28 cellular contexts compared by ENCODE assay signal in the genomic region with DNA sequence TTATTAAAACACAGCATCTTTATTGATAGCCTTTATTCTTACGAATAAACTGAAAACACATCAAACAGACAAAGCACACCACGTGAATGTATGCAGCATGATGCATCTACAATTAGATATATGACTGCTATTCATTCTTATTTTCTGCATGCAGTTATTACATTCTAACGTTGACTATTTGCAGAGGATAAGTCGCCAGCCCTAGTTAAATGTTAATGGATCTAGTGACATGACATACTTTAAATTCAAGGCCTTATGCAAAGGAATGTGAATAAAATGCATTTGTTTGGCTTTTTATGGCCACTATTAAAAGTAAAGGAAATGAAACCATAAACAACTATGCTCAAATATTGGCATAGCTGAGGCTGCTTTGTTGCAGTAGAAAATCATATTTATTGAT.
"Had no signal": no experiment of that assay in that cellular context is flagged by ENCODE, and none has a peak within 500 bp of the region (broad histone marks: within the 10 kb centered on the region; RNA-seq: fewer than 3 reads in every experiment).

No MANE protein-coding gene starts in this region.

- DNase-seq: activated CD4-positive, alpha-beta memory T cell treated with anti-CD3 and anti-CD28 coated beads for 36 hours; activated CD4-positive, alpha-beta T cell treated with anti-CD3 and anti-CD28 coated beads for 36 hours; activated CD4-positive, alpha-beta T cell treated with anti-CD3 and anti-CD28 coated beads, Interleukin-2, amount 10 ng/mL, durations not matched to agents 24 days and 14 days; activated CD4-positive, CD25-positive, alpha-beta regulatory T cell; activated CD4-positive, CD25-positive, alpha-beta regulatory T cell treated with anti-CD3 and anti-CD28 coated beads, Interleukin-2, amount 50 U/mL, for 72 hours; activated CD8-positive, alpha-beta memory T cell treated with anti-CD3 and anti-CD28 coated beads, Interleukin-2, amount 50 U/mL, for 48 hours; activated CD8-positive, alpha-beta T cell treated with anti-CD3 and anti-CD28 coated beads, Interleukin-2, amount 10 ng/mL, durations not matched to agents 7 days and 5 days; activated gamma-delta T cell; activated naive CD4-positive, alpha-beta T cell; activated naive CD4-positive, alpha-beta T cell treated with anti-CD3 and anti-CD28 coated beads, Interleukin-2, amount 10 ng/mL, durations not matched to agents 7 days and 5 days; activated naive CD8-positive, alpha-beta T cell treated with anti-CD3 and anti-CD28 coated beads, Interleukin-2, amount 10 ng/mL, durations not matched to agents 7 days and 5 days; activated T-cell treated with anti-CD3 and anti-CD28 coated beads for 4 hours; activated T-cell treated with anti-CD3 and anti-CD28 coated beads, Interleukin-2, amount 50 U/mL, for 24 hours; activated T-cell treated with anti-CD3 and anti-CD28 coated beads, Interleukin-2, amount 50 U/mL, for 72 hours; dermis blood vessel endothelial cell; effector CD4-positive, alpha-beta T cell; effector memory CD8-positive, alpha-beta T cell; esophagus squamous epithelium; foreskin keratinocyte; gastrocnemius medialis; glutamatergic neuron; heart left ventricle; T-helper 2 cell had no signal

- H3K27ac ChIP-seq: ascending aorta, breast epithelium, cardiac muscle cell, coronary artery, epithelial cell of prostate, esophagus squamous epithelium, foreskin keratinocyte, gastrocnemius medialis, heart left ventricle had no signal

- H3K4me3 ChIP-seq: ascending aorta, breast epithelium, cardiac muscle cell, coronary artery, esophagus squamous epithelium, gastrocnemius medialis, heart left ventricle had no signal
